In genomic region chr1:161540562-161540945, GRCh38 we compare ENCODE assay signal across 7 cellular contexts. TPM values are rescaled to one million over a fixed set of nuclear protein-coding genes. Genes with fewer than 3 reads are reported as not detected.
A peak's percentile ranks its signal among the peaks of the same experiment; 100 is the strongest.
DNase-seq lines count a peak whose midpoint lies in the region; ATAC-seq and TF ChIP-seq lines count a peak whose summit lies in the region.
"Not testable (repeated sequence)": the region's sequence is repeated elsewhere in the genome, so short reads cannot be mapped to it uniquely, and the experiment has no call there.

No MANE protein-coding gene starts in this region.

- H3K36me3 Mint-ChIP-seq in activated CD8-positive, alpha-beta memory T cell treated with anti-CD3 and anti-CD28 coated beads, Interleukin-2, amount 10 ng/mL, durations not matched to agents 7 days and 5 days; progenitor cell of endocrine pancreas (ENCODE audit: insufficient read depth): not testable (repeated sequence)

- H3K9me3 Mint-ChIP-seq in activated CD8-positive, alpha-beta memory T cell treated with anti-CD3 and anti-CD28 coated beads, Interleukin-2, amount 10 ng/mL, durations not matched to agents 7 days and 5 days (ENCODE audit: low read depth); progenitor cell of endocrine pancreas (ENCODE audit: low read depth): not testable (repeated sequence)

- not testable (repeated sequence) for TF ChIP-seq CTCF in dorsolateral prefrontal cortex (IDR thresholded peaks at IDR 0.05 in 54 of 56, conservative IDR thresholded peaks at IDR 0.05 in 2 of 56; ENCODE audit: low read depth in 1 of 56, partially characterized antibody in 56 of 56); progenitor cell of endocrine pancreas (IDR thresholded peaks at IDR 0.05; ENCODE audit: unreplicated experiment)

- peak; percentile 12 for ATAC-seq in GM18858 (IDR thresholded peaks at IDR 0.05; ENCODE audit: unreplicated experiment)
- peak; percentile 22 for ATAC-seq in HG03064 (IDR thresholded peaks at IDR 0.05; ENCODE audit: low read depth, unreplicated experiment)
- peak; percentile 43 for ATAC-seq in activated CD8-positive, alpha-beta memory T cell treated with anti-CD3 and anti-CD28 coated beads, Interleukin-2, amount 10 ng/mL, durations not matched to agents 7 days and 5 days

- intact Hi-C loops in dorsolateral prefrontal cortex (cut with DNase I), result not testable (repeated sequence)

- H3K4me3 Mint-ChIP-seq in activated CD8-positive, alpha-beta memory T cell treated with anti-CD3 and anti-CD28 coated beads, Interleukin-2, amount 10 ng/mL, durations not matched to agents 7 days and 5 days, result peak overlapping the region; percentile 84
- peak overlapping the region; percentile 78 for H3K4me3 Mint-ChIP-seq in progenitor cell of endocrine pancreas (ENCODE audit: low read depth)

- peak overlapping the region in 27 of 59 donors; percentile 1 to 85 (median 57) for H3K27ac ChIP-seq in dorsolateral prefrontal cortex

- peak; percentile 81 for DNase-seq in OCI-M1 (lab: John Stamatoyannopoulos, UW)
- peak; percentile 64 for DNase-seq in activated CD8-positive, alpha-beta memory T cell treated with anti-CD3 and anti-CD28 coated beads, Interleukin-2, amount 10 ng/mL, durations not matched to agents 7 days and 5 days
- DNase-seq in dorsolateral prefrontal cortex; progenitor cell of endocrine pancreas (ENCODE audit: low spot score, unreplicated experiment): not testable (repeated sequence)

- CTCF ChIA-PET in activated CD8-positive, alpha-beta memory T cell treated with anti-CD3 and anti-CD28 coated beads, Interleukin-2, amount 10 ng/mL, durations not matched to agents 7 days and 5 days (lab: Charles Lee), result interaction anchor here (1.5 to 1.8 kb wide), 3 partner anchors 10 to 198 kb away, joined by 4 to 11 read pairs (median 5); no protein-coding TSS in a partner anchor

- not testable (repeated sequence) for H3K9me3 ChIP-seq in iPS-18c (ENCODE audit: control insufficient read depth, insufficient read depth, low read length)

- peaks cover 59% of the 10 kb centered on the region for H3K4me1 Mint-ChIP-seq in activated CD8-positive, alpha-beta memory T cell treated with anti-CD3 and anti-CD28 coated beads, Interleukin-2, amount 10 ng/mL, durations not matched to agents 7 days and 5 days
- H3K4me1 Mint-ChIP-seq in progenitor cell of endocrine pancreas (ENCODE audit: low read depth), result not testable (repeated sequence)

- H3K4me3 ChIP-seq in dorsolateral prefrontal cortex, result peak overlapping the region in 46 of 59 donors; percentile 31 to 75 (median 59)
- H3K4me3 ChIP-seq in iPS-18c (ENCODE audit: insufficient read depth, low read depth, low read length), result peak overlapping the region; percentile 71; the same call in 1 of the 2 replicates

- H3K27me3 ChIP-seq in dorsolateral prefrontal cortex, result not testable (repeated sequence)

- H3K27ac Mint-ChIP-seq in activated CD8-positive, alpha-beta memory T cell treated with anti-CD3 and anti-CD28 coated beads, Interleukin-2, amount 10 ng/mL, durations not matched to agents 7 days and 5 days, result peak overlapping the region; percentile 96
- H3K27ac Mint-ChIP-seq in progenitor cell of endocrine pancreas, result peak overlapping the region; percentile 91

- H3K27me3 Mint-ChIP-seq in activated CD8-positive, alpha-beta memory T cell treated with anti-CD3 and anti-CD28 coated beads, Interleukin-2, amount 10 ng/mL, durations not matched to agents 7 days and 5 days, result not testable (repeated sequence)
- peaks cover 57% of the 10 kb centered on the region for H3K27me3 Mint-ChIP-seq in progenitor cell of endocrine pancreas

RNA-seq across cellular contexts. Expression of gene FCGR3A, which starts 9.1 kb away (rescaled TPM):
- 1 to 10 TPM in 1 of 2 experiments, under 1 TPM in 1; 0.61 to 1.6 TPM for total RNA-seq in activated CD8-positive, alpha-beta memory T cell treated with anti-CD3 and anti-CD28 coated beads, Interleukin-2, amount 10 ng/mL, durations not matched to agents 7 days and 5 days
- total RNA-seq in dorsolateral prefrontal cortex (100 to 1,000 TPM in 6 of 120 experiments, 10 to 100 TPM in 105, 1 to 10 TPM in 9; 3.5 to 144 (median 28.1) TPM), progenitor cell of endocrine pancreas (not detected in 2 replicates)

RNA-seq across cellular contexts. Expression of gene HSPA6, which starts 16.2 kb away (rescaled TPM):
- 1 to 10 TPM in 1 of 2 experiments, under 1 TPM in 1; 0.47 to 1.1 TPM for total RNA-seq in activated CD8-positive, alpha-beta memory T cell treated with anti-CD3 and anti-CD28 coated beads, Interleukin-2, amount 10 ng/mL, durations not matched to agents 7 days and 5 days
- 1,000 to 10,000 TPM in 1 of 120 experiments, 100 to 1,000 TPM in 3, 10 to 100 TPM in 12, 1 to 10 TPM in 91, under 1 TPM in 12, not detected in 1; 0.41 to 1,017 (median 2.4) TPM for total RNA-seq in dorsolateral prefrontal cortex
- 0.16 TPM in 1 of 2 replicates, not detected in the other for total RNA-seq in progenitor cell of endocrine pancreas

RNA-seq across cellular contexts. Expression of gene FCGR2A, which starts 35.3 kb away (rescaled TPM):
- total RNA-seq in activated CD8-positive, alpha-beta memory T cell treated with anti-CD3 and anti-CD28 coated beads, Interleukin-2, amount 10 ng/mL, durations not matched to agents 7 days and 5 days, result under 1 TPM in 1 of 2 experiments, not detected in 1; 0.35 TPM
- total RNA-seq in dorsolateral prefrontal cortex, result 10 to 100 TPM in 97 of 120 experiments, 1 to 10 TPM in 23; 5.0 to 71.8 (median 18.1) TPM
- 0.40 TPM in 1 of 2 replicates, not detected in the other for total RNA-seq in progenitor cell of endocrine pancreas
